Comparison of ENCODE assay signal across 1 cellular context in the genomic region with DNA sequence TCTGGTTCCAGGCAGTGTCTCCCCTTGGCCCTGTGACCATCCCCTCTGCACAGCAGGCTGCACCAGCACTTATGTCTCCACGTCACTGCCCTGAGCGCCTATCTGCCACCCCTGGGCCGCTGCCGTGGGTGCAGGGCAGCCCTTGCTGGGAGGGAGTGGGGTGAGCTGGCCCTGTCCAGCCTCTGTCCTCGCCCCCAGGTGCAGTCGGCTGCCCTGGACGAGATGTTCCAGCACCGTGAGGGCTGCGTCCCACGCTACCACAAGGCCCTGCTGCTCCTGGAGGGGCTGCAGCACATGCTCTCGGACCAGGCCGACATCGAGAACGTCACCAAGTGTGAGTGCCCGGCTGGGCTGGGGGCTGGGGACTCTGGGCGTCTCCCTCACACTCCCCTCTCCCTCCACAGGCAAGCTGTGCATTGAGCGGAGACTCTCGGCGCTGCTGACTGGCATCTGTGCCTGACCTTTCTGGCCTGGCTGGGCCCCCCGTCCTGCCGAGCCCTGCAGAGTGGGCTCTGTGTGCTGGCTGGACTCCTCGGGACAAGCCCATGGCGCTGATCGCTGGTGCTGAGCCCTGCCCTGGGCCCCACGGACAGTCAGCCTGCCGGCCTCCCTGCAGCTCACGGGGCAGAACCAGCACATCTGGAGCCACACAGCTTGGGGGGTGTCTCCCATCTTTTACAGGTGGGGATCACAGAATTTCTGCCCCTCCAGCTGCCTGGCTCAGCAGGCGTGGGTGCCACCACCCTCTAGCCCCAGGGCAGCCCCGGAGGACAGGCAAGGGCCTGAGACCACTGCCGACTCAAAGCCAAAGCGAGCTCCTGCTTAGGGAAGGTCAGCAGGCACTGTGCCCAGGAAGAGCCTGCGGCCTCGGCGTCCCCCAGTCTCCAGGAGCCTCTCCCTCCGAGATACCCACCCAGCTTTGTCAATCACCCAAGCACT.
TF ChIP-seq lines count a peak whose summit lies in the region.

No MANE protein-coding gene starts in this region.

TF ChIP-seq in WTC11, 78 proteins besides CTCF, POLR2A, EP300 and RAD21:
- TF ChIP-seq ZBTB21 (CRISPR knock-in tag; IDR thresholded peaks at IDR 0.05; ENCODE audit: borderline replicate concordance), result no peak
- TF ChIP-seq, protein P1, sequence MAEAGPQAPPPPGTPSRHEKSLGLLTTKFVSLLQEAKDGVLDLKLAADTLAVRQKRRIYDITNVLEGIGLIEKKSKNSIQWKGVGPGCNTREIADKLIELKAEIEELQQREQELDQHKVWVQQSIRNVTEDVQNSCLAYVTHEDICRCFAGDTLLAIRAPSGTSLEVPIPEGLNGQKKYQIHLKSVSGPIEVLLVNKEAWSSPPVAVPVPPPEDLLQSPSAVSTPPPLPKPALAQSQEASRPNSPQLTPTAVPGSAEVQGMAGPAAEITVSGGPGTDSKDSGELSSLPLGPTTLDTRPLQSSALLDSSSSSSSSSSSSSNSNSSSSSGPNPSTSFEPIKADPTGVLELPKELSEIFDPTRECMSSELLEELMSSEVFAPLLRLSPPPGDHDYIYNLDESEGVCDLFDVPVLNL (CRISPR knock-in tag; IDR thresholded peaks at IDR 0.05; ENCODE audit: borderline replicate concordance, low read depth), result 0 out of 2 replicates have a peak, but pooled peaks have one; percentile 28
